Comparison of ENCODE assay signal across 23 cellular contexts in the genomic region with DNA sequence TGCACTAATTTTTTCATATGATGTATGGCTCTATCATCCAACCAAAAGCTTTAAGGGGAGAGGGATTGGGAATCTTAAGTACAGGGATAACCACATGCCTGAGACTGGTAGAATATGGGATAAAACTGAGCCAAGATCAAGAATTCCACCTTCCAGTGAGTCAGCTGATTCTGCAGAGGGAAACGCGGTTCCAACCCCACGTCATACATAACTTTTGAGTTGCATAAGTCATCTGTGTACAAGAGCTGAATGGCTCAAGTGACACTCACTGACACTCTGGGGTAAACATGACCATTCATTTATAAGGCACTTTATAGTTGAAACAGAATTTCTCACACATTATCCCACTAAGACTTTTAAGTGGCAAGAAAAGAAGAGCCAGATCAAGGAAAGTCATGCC. TPM values are rescaled to one million over a fixed set of nuclear protein-coding genes. Genes with fewer than 3 reads are reported as not detected.
DNase-seq lines count a peak whose midpoint lies in the region; ATAC-seq, FAIRE-seq and TF ChIP-seq lines count a peak whose summit lies in the region.
"Had no signal": no experiment of that assay in that cellular context is flagged by ENCODE, and none has a peak within 500 bp of the region (broad histone marks: within the 10 kb centered on the region; RNA-seq: fewer than 3 reads in every experiment).

No MANE protein-coding gene starts in this region.

- TF ChIP-seq RAD21 in HepG2 (CRISPR knock-in tag; IDR thresholded peaks at IDR 0.05): no peak

- H3K4me1 Mint-ChIP-seq in MCF 10A (ENCODE audit: insufficient read depth, unreplicated experiment): no peaks in the 10 kb centered on the region
- H3K4me1 Mint-ChIP-seq: activated CD4-positive, alpha-beta memory T cell treated with anti-CD3 and anti-CD28 coated beads, Interleukin-2, amount 10 ng/mL, durations not matched to agents 7 days and 5 days had no signal

- no peaks in the 10 kb centered on the region for H3K79me2 ChIP-seq in HepG2 (ENCODE audit: insufficient read depth, low read length)

- no peak for ATAC-seq in HepG2
- ATAC-seq in GM19351 (IDR thresholded peaks at IDR 0.05; ENCODE audit: unreplicated experiment): no peak
- no peak for ATAC-seq in HG03432 (IDR thresholded peaks at IDR 0.05; ENCODE audit: unreplicated experiment)
- ATAC-seq: K562; natural killer cell treated with Interleukin-12 subunit alpha and Interleukin-12 subunit beta and Interleukin-15 and Interleukin-18, amount 100 ng/mL, for 72 hours had no signal

- H3K9me3 ChIP-seq in breast epithelium (no peaks in the 10 kb centered on the region), HepG2 (ENCODE audit: low read length) (no peaks in the 10 kb centered on the region)
- H3K9me3 ChIP-seq: heart right ventricle, SK-N-SH had no signal

- no peaks in the 10 kb centered on the region for H3K9me3 Mint-ChIP-seq in MCF 10A (ENCODE audit: unreplicated experiment)
- H3K9me3 Mint-ChIP-seq: activated CD4-positive, alpha-beta memory T cell treated with anti-CD3 and anti-CD28 coated beads, Interleukin-2, amount 10 ng/mL, durations not matched to agents 7 days and 5 days; natural killer cell treated with Interleukin-12 subunit alpha and Interleukin-12 subunit beta and Interleukin-15 and Interleukin-18, amount 100 ng/mL, for 72 hours had no signal

- H3K4me1 ChIP-seq in breast epithelium (no peaks in the 10 kb centered on the region), HepG2 (ENCODE audit: insufficient read depth, low read length) (no peaks in the 10 kb centered on the region)

- POLR2A ChIA-PET in MCF 10A (lab: Yijun Ruan, JAX) (interaction anchor here (0.6 to 2.8 kb wide), 3 partner anchors 11 to 649 kb away, joined by 3 to 17 read pairs (median 12); partner anchors contain the start of gene NKAPL), HepG2 (lab: Yijun Ruan, JAX) (interaction anchor here (1.9 to 2.6 kb wide), 3 partner anchors 9 to 16 kb away, joined by 4 to 21 read pairs (median 4); partner anchors contain the start of gene TRIM27)

- no peaks in the 10 kb centered on the region for H3K27me3 ChIP-seq in breast epithelium
- H3K27me3 ChIP-seq in brain microvascular endothelial cell (replicated peaks): no peaks in the 10 kb centered on the region
- no peaks in the 10 kb centered on the region for H3K27me3 ChIP-seq in HepG2 (ENCODE audit: control insufficient read depth in 1 of 2, insufficient read depth in 2 of 2, low read length in 2 of 2)
- H3K27me3 ChIP-seq: heart right ventricle had no signal

- no peak overlapping the region for H3K4me3 Mint-ChIP-seq in MCF 10A (ENCODE audit: unreplicated experiment)
- H3K4me3 Mint-ChIP-seq: activated CD4-positive, alpha-beta memory T cell treated with anti-CD3 and anti-CD28 coated beads, Interleukin-2, amount 10 ng/mL, durations not matched to agents 7 days and 5 days; natural killer cell treated with Interleukin-12 subunit alpha and Interleukin-12 subunit beta and Interleukin-15 and Interleukin-18, amount 100 ng/mL, for 72 hours had no signal

- no peak overlapping the region for H3K4me2 ChIP-seq in HepG2 (ENCODE audit: low read depth, low read length)
- H3K4me2 ChIP-seq: SK-N-SH had no signal

- peak; percentile 42 for DNase-seq in MCF 10A (ENCODE audit: unreplicated experiment)
- DNase-seq in breast epithelium (ENCODE audit: low spot score in 2 of 2): no peak
- peak; percentile 89 for DNase-seq in brain microvascular endothelial cell
- no peak for DNase-seq in HepG2 (ENCODE audit: low spot score)
- DNase-seq in effector CD4-positive, alpha-beta T cell: no peak
- DNase-seq in SHP77 (lab: John Stamatoyannopoulos, UW): no peak
- DNase-seq: activated CD4-positive, alpha-beta memory T cell treated with anti-CD3 and anti-CD28 coated beads, Interleukin-2, amount 10 ng/mL, durations not matched to agents 7 days and 5 days; activated effector memory CD4-positive, alpha-beta T cell treated with anti-CD3 and anti-CD28 coated beads, Interleukin-2, amount 50 U/mL, for 16 hours; Calu3; caudate nucleus; H7; heart right ventricle; NCI-H1417; NCI-H226; right cardiac atrium; SK-N-SH; stimulated activated CD8-positive, alpha-beta memory T cell treated with anti-CD3 and anti-CD28 coated beads, Interleukin-4, amount 100 ng/mL, for 48 hours had no signal

- intact Hi-C loops in MCF 10A (cut with micrococcal nuclease): no loop called here
- intact Hi-C loops in breast epithelium (cut with DNase I; ENCODE audit: low total_unique reads): no loop called here
- intact Hi-C loops in HepG2 (cut with micrococcal nuclease; ENCODE audit: unreplicated experiment): no loop called here

- peaks cover 97% of the 10 kb centered on the region for H3K36me3 Mint-ChIP-seq in MCF 10A (ENCODE audit: insufficient read depth, unreplicated experiment)

- H3K27ac ChIP-seq in breast epithelium (no peak overlapping the region), brain microvascular endothelial cell (peak overlapping the region; percentile 67), HepG2 (ENCODE audit: extremely low read length, insufficient read depth, low read length) (no peak overlapping the region)
- H3K27ac ChIP-seq: heart right ventricle had no signal

- H3K36me3 ChIP-seq in breast epithelium (peaks cover 12% of the 10 kb centered on the region), brain microvascular endothelial cell (replicated peaks) (peaks cover 88% of the 10 kb centered on the region), HepG2 (replicated peaks in 1 of 2; ENCODE audit: control insufficient read depth in 1 of 2, insufficient read depth in 2 of 2, low read length in 2 of 2) (peaks cover 49 to 94% of the 10 kb centered on the region in 2 experiments)

- BruUV-seq in MCF 10A (replicated peaks; lab: Mats Ljungman, UMichigan) (no TSS peak), HepG2 (replicated peaks; lab: Mats Ljungman, UMichigan) (no TSS peak)

- H3K27ac Mint-ChIP-seq in MCF 10A (ENCODE audit: low read depth, unreplicated experiment): peak overlapping the region; percentile 68
- H3K27ac Mint-ChIP-seq: natural killer cell treated with Interleukin-12 subunit alpha and Interleukin-12 subunit beta and Interleukin-15 and Interleukin-18, amount 100 ng/mL, for 72 hours had no signal

- WGBS in HepG2 (ENCODE audit: low lambda C conversion rate): 93% methylated on average over 3 of the region's 3 CpGs

- no peak overlapping the region for H3K4me3 ChIP-seq in breast epithelium
- no peak overlapping the region for H3K4me3 ChIP-seq in brain microvascular endothelial cell (ENCODE audit: low read depth, low read length)
- no peak overlapping the region for H3K4me3 ChIP-seq in HepG2 (replicated peaks in 1 of 3; ENCODE audit: insufficient read depth in 1 of 3, low read depth in 2 of 3, low read length in 3 of 3)
- H3K4me3 ChIP-seq: heart right ventricle, K562 had no signal

- TF ChIP-seq CTCF in MCF 10A (IDR thresholded peaks at IDR 0.05; ENCODE audit: unreplicated experiment) (no peak), breast epithelium (IDR thresholded peaks at IDR 0.05) (no peak), brain microvascular endothelial cell (IDR thresholded peaks at IDR 0.05; ENCODE audit: low read depth, low read length, missing control alignments) (no peak), HepG2 (CRISPR knock-in tag; IDR thresholded peaks at IDR 0.05) (no peak)

- no peak overlapping the region for H3K9ac ChIP-seq in HepG2 (ENCODE audit: insufficient read depth, low read depth, low read length)
- H3K9ac ChIP-seq: SK-N-SH had no signal

- in situ Hi-C loops in brain microvascular endothelial cell (cut with HindIII; ENCODE audit: low pct_ligation_motif_present, low sequenced_read_pairs): no loop called here
- in situ Hi-C loops in HepG2 (cut with HindIII; ENCODE audit: extremely low pct_ligation_motif_present, low pct_unique_long_range_greater_than_20kb): no loop called here

- no peak overlapping the region for H2AFZ ChIP-seq in HepG2 (ENCODE audit: low read length)

- no peaks in the 10 kb centered on the region for H3K27me3 Mint-ChIP-seq in MCF 10A (ENCODE audit: insufficient read depth, unreplicated experiment)
- H3K27me3 Mint-ChIP-seq: activated CD4-positive, alpha-beta memory T cell treated with anti-CD3 and anti-CD28 coated beads, Interleukin-2, amount 10 ng/mL, durations not matched to agents 7 days and 5 days; natural killer cell treated with Interleukin-12 subunit alpha and Interleukin-12 subunit beta and Interleukin-15 and Interleukin-18, amount 100 ng/mL, for 72 hours had no signal

- FAIRE-seq in HepG2 (lab: Jason Lieb, UNC): no peak
- FAIRE-seq: A204.1, K562, urothelium cell line had no signal

- no peak for TF ChIP-seq EP300 in HepG2 (IDR thresholded peaks at IDR 0.05; ENCODE audit: low read depth in 2 of 2, low read length in 2 of 2)
- no peak for TF ChIP-seq EP300 in HepG2 (CRISPR knock-in tag; IDR thresholded peaks at IDR 0.05; ENCODE audit: borderline replicate concordance)

- CTCF ChIA-PET in MCF 10A (lab: Yijun Ruan, JAX) (interaction anchor here (1.2 kb wide), 1 partner anchor 70 kb away, joined by 4 read pairs; no protein-coding TSS in a partner anchor), HepG2 (lab: Yijun Ruan, JAX; ENCODE audit: low intra/inter-chr PET ratio, low total read pairs) (no interaction called here)

- TF ChIP-seq POLR2A in breast epithelium (IDR thresholded peaks at IDR 0.05): no peak
- TF ChIP-seq POLR2A in HepG2 (IDR thresholded peaks at IDR 0.05; ENCODE audit: insufficient read depth in 1 of 2, low read depth in 2 of 2, low read length in 2 of 2): no peak

- no peaks in the 10 kb centered on the region for H4K20me1 ChIP-seq in HepG2 (ENCODE audit: insufficient read depth, low read length)

RNA-seq across cellular contexts. Expression of gene TRIM27, which starts 16.4 kb away (rescaled TPM):
- total RNA-seq in MCF 10A (2022) (68.8 and 68.9 TPM in 2 replicates), breast epithelium (100 to 1,000 TPM in 1 of 3 donors, 10 to 100 TPM in 2; 38.7 to 106 (median 80.3) TPM), HepG2 (2016; rRNA removed; fragmentation: Illumina TruSeq; extraction: Trizol) (79.0 and 88.6 TPM in 2 replicates)
- 14.2 and 14.7 TPM in 2 replicates for total RNA-seq in HepG2 (2016; cell fraction: cytosol; rRNA removed; fragmentation: Illumina TruSeq; extraction: Trizol; ENCODE audit: low read depth)
- 82.1 and 84.2 TPM in 2 replicates for total RNA-seq in HepG2 (2016; cell fraction: insoluble cytoplasmic fraction; rRNA removed; fragmentation: Illumina TruSeq; extraction: Trizol)
- 35.6 and 36.2 TPM in 2 replicates for total RNA-seq in HepG2 (2016; cell fraction: membrane; rRNA removed; fragmentation: Illumina TruSeq; extraction: Trizol)
- 86.3 and 102 TPM in 2 replicates for total RNA-seq in HepG2 (2016; cell fraction: nucleus; rRNA removed; fragmentation: Illumina TruSeq; extraction: Trizol)
- 108 and 112 TPM in 2 replicates for polyA plus RNA-seq in HepG2 (2011; rRNA removed)
- 79.8 and 88.4 TPM in 2 replicates for polyA plus RNA-seq in HepG2 (2011; cell fraction: cytosol; rRNA removed)
- 158 and 172 TPM in 2 replicates for polyA plus RNA-seq in HepG2 (2011; cell fraction: nucleus; rRNA removed)
- polyA plus RNA-seq in HepG2 (2012): 57.6 and 68.7 TPM in 2 replicates
- 6.2 and 6.6 TPM in 2 replicates for polyA plus RNA-seq in HepG2 (2016; cell fraction: cytosol; fragmentation: Illumina TruSeq; extraction: Trizol; ENCODE audit: low read depth)
- 74.5 and 78.1 TPM in 2 replicates for polyA plus RNA-seq in HepG2 (2016; cell fraction: insoluble cytoplasmic fraction; fragmentation: Illumina TruSeq; extraction: Trizol; ENCODE audit: low read depth)
- 14.8 and 17.7 TPM in 2 replicates for polyA plus RNA-seq in HepG2 (2016; cell fraction: membrane; fragmentation: Illumina TruSeq; extraction: Trizol; ENCODE audit: low read depth)
- polyA plus RNA-seq in HepG2 (2016; cell fraction: nucleus; fragmentation: Illumina TruSeq; extraction: Trizol; ENCODE audit: insufficient read depth, low read depth): 88.3 and 97.6 TPM in 2 replicates
- polyA minus RNA-seq in HepG2 (2011; rRNA and poly(A)+ RNA removed; ENCODE audit: low replicate concordance): 155 and 156 TPM in 2 replicates
- polyA minus RNA-seq in HepG2 (2011; cell fraction: cytosol; rRNA and poly(A)+ RNA removed): 47.8 and 51.6 TPM in 2 replicates
- polyA minus RNA-seq in HepG2 (2011; cell fraction: nucleus; rRNA and poly(A)+ RNA removed): 183 and 209 TPM in 2 replicates

Comparison
In these comparisons a context has a peak if more than half of its experiments do, and no peak if none do; other contexts are left out.
1. DNase-seq: peak in MCF 10A (single experiment) and brain microvascular endothelial cell (single experiment); none in breast epithelium (0 of 2), HepG2 (single experiment), effector CD4-positive, alpha-beta T cell (single experiment) and SHP77 (0 of 2).